ENCODE assay signal across 15 cellular contexts in genomic region chr1:23741609-23742008, GRCh38. TPM values are rescaled to one million over a fixed set of nuclear protein-coding genes. Genes with fewer than 3 reads are reported as not detected.
DNase-seq lines count a peak whose midpoint lies in the region; ATAC-seq and TF ChIP-seq lines count a peak whose summit lies in the region.
"Had no signal": no experiment of that assay in that cellular context is flagged by ENCODE, and none has a peak within 500 bp of the region (broad histone marks: within the 10 kb centered on the region; RNA-seq: fewer than 3 reads in every experiment).

No MANE protein-coding gene starts in this region.

- H3K27me3 Mint-ChIP-seq in activated T-cell treated with anti-CD3 and anti-CD28 coated beads, Interleukin-2, amount 50 U/mL, for 72 hours (ENCODE audit: low read depth) = no peaks in the 10 kb centered on the region
- no peaks in the 10 kb centered on the region for H3K27me3 Mint-ChIP-seq in activated T-cell treated with anti-CD3 and anti-CD28 coated beads, Interleukin-2, amount 50 U/mL, for 24 hours
- H3K27me3 Mint-ChIP-seq in WTC11 (ENCODE audit: low read depth) = no peaks in the 10 kb centered on the region; the same call in 1 of the 2 replicates

- no peak for ATAC-seq in activated T-cell treated with anti-CD3 and anti-CD28 coated beads, Interleukin-2, amount 50 U/mL, for 72 hours (replicated peaks in 1 of 2)
- ATAC-seq in WTC11 (no peak), HG03378 (IDR thresholded peaks at IDR 0.05; ENCODE audit: unreplicated experiment) (no peak)
- no peak for ATAC-seq in stimulated activated effector memory CD8-positive, alpha-beta T cell treated with anti-CD3 and anti-CD28 coated beads, Interleukin-12 subunit alpha, Interleukin-12 subunit beta, amount 100 ng/mL, for 72 hours
- ATAC-seq: PC-3, psoas muscle, upper lobe of right lung had no signal

- TF ChIP-seq CTCF in WTC11 (IDR thresholded peaks at IDR 0.05) = no peak

- H3K9me3 Mint-ChIP-seq in activated T-cell treated with anti-CD3 and anti-CD28 coated beads, Interleukin-2, amount 50 U/mL, for 72 hours = no peaks in the 10 kb centered on the region
- H3K9me3 Mint-ChIP-seq in activated T-cell treated with anti-CD3 and anti-CD28 coated beads, Interleukin-2, amount 50 U/mL, for 24 hours = no peaks in the 10 kb centered on the region
- no peaks in the 10 kb centered on the region for H3K9me3 Mint-ChIP-seq in WTC11
- no peaks in the 10 kb centered on the region for H3K9me3 Mint-ChIP-seq in stimulated activated effector memory CD8-positive, alpha-beta T cell treated with anti-CD3 and anti-CD28 coated beads, Interleukin-12 subunit alpha, Interleukin-12 subunit beta, amount 100 ng/mL, for 72 hours

- peaks cover 0 to 11% of the 10 kb centered on the region in 2 donors for H3K36me3 Mint-ChIP-seq in activated T-cell treated with anti-CD3 and anti-CD28 coated beads, Interleukin-2, amount 50 U/mL, for 72 hours (ENCODE audit: insufficient read depth in 2 of 2)
- H3K36me3 Mint-ChIP-seq in activated T-cell treated with anti-CD3 and anti-CD28 coated beads, Interleukin-2, amount 50 U/mL, for 24 hours (ENCODE audit: low read depth) = peaks cover 27% of the 10 kb centered on the region
- peaks cover 2% of the 10 kb centered on the region for H3K36me3 Mint-ChIP-seq in WTC11
- peaks cover 26% of the 10 kb centered on the region for H3K36me3 Mint-ChIP-seq in stimulated activated effector memory CD8-positive, alpha-beta T cell treated with anti-CD3 and anti-CD28 coated beads, Interleukin-12 subunit alpha, Interleukin-12 subunit beta, amount 100 ng/mL, for 72 hours

- CTCF ChIA-PET in WTC11 (lab: Charles Lee) = no interaction called here

- H3K27ac Mint-ChIP-seq in activated T-cell treated with anti-CD3 and anti-CD28 coated beads, Interleukin-2, amount 50 U/mL, for 72 hours = peak overlapping the region; percentile 96
- H3K27ac Mint-ChIP-seq in activated T-cell treated with anti-CD3 and anti-CD28 coated beads, Interleukin-2, amount 50 U/mL, for 24 hours = no peak overlapping the region
- H3K27ac Mint-ChIP-seq in WTC11 = peak overlapping the region; percentile 34; the same call in 1 of the 2 replicates
- H3K27ac Mint-ChIP-seq in stimulated activated effector memory CD8-positive, alpha-beta T cell treated with anti-CD3 and anti-CD28 coated beads, Interleukin-12 subunit alpha, Interleukin-12 subunit beta, amount 100 ng/mL, for 72 hours = no peak overlapping the region

- POLR2A ChIA-PET in WTC11 (lab: Charles Lee) = no interaction called here

- DNase-seq in activated T-cell treated with anti-CD3 and anti-CD28 coated beads, Interleukin-2, amount 50 U/mL, for 72 hours = no peak
- no peak for DNase-seq in activated T-cell treated with anti-CD3 and anti-CD28 coated beads, Interleukin-2, amount 50 U/mL, for 24 hours
- DNase-seq in WTC11 (ENCODE audit: low spot score) (no peak), fibroblast of gingiva (ENCODE audit: low read depth) (peak; percentile 57), DMS79 (lab: John Stamatoyannopoulos, UW) (no peak), NCI-H524 (lab: John Stamatoyannopoulos, UW) (no peak)
- no peak for DNase-seq in stimulated activated effector memory CD8-positive, alpha-beta T cell treated with anti-CD3 and anti-CD28 coated beads, Interleukin-12 subunit alpha, Interleukin-12 subunit beta, amount 100 ng/mL, for 72 hours (ENCODE audit: low spot score in 2 of 2)
- DNase-seq: caudate nucleus, KBM-7, left ventricle myocardium inferior, NCI-H524 treated with DMSO at 0.1 percent for 48 hours, PC-3, psoas muscle, upper lobe of right lung had no signal

- H3K4me1 Mint-ChIP-seq in activated T-cell treated with anti-CD3 and anti-CD28 coated beads, Interleukin-2, amount 50 U/mL, for 72 hours (ENCODE audit: low read depth) = peaks cover 42% of the 10 kb centered on the region
- peaks cover 34% of the 10 kb centered on the region for H3K4me1 Mint-ChIP-seq in activated T-cell treated with anti-CD3 and anti-CD28 coated beads, Interleukin-2, amount 50 U/mL, for 24 hours (ENCODE audit: low read depth)
- H3K4me1 Mint-ChIP-seq in WTC11 = peaks cover 29% of the 10 kb centered on the region
- H3K4me1 Mint-ChIP-seq in stimulated activated effector memory CD8-positive, alpha-beta T cell treated with anti-CD3 and anti-CD28 coated beads, Interleukin-12 subunit alpha, Interleukin-12 subunit beta, amount 100 ng/mL, for 72 hours = peaks cover 36% of the 10 kb centered on the region

- peak overlapping the region; percentile 54 to 96 for H3K4me3 Mint-ChIP-seq in activated T-cell treated with anti-CD3 and anti-CD28 coated beads, Interleukin-2, amount 50 U/mL, for 72 hours
- H3K4me3 Mint-ChIP-seq in activated T-cell treated with anti-CD3 and anti-CD28 coated beads, Interleukin-2, amount 50 U/mL, for 24 hours = no peak overlapping the region
- H3K4me3 Mint-ChIP-seq in WTC11 = peak overlapping the region; percentile 76
- peak overlapping the region; percentile 86 for H3K4me3 Mint-ChIP-seq in stimulated activated effector memory CD8-positive, alpha-beta T cell treated with anti-CD3 and anti-CD28 coated beads, Interleukin-12 subunit alpha, Interleukin-12 subunit beta, amount 100 ng/mL, for 72 hours

TF ChIP-seq in WTC11, 78 proteins besides CTCF, POLR2A, EP300 and RAD21 (continues in another document):
- no peak for TF ChIP-seq ZBTB21 (CRISPR knock-in tag; IDR thresholded peaks at IDR 0.05; ENCODE audit: borderline replicate concordance)
- no peak for TF ChIP-seq ZNF219 (CRISPR knock-in tag; IDR thresholded peaks at IDR 0.05; ENCODE audit: borderline replicate concordance)
- TF ChIP-seq ATF3 (CRISPR knock-in tag; conservative IDR thresholded peaks at IDR 0.05) = no peak
- TF ChIP-seq ZNF396 (CRISPR knock-in tag; IDR thresholded peaks at IDR 0.05; ENCODE audit: borderline replicate concordance) = no peak
- no peak for TF ChIP-seq ZNF425 (CRISPR knock-in tag; conservative IDR thresholded peaks at IDR 0.05)
- TF ChIP-seq ATF2 (CRISPR knock-in tag; IDR thresholded peaks at IDR 0.05; ENCODE audit: borderline replicate concordance, low read depth) = no peak
- no peak for TF ChIP-seq ERG (CRISPR knock-in tag; IDR thresholded peaks at IDR 0.05)

RNA-seq across cellular contexts. Expression of gene ELOA, which starts 1.7 kb away (rescaled TPM):
- 10 to 100 TPM; 32.4 to 34.1 TPM for total RNA-seq in activated T-cell treated with anti-CD3 and anti-CD28 coated beads, Interleukin-2, amount 50 U/mL, for 72 hours
- 35.9 to 45.1 TPM (median 36.6 TPM) in 3 replicates for total RNA-seq in WTC11 (2021)

RNA-seq across cellular contexts. Expression of gene PITHD1, which starts 36.6 kb away (rescaled TPM):
- total RNA-seq in activated T-cell treated with anti-CD3 and anti-CD28 coated beads, Interleukin-2, amount 50 U/mL, for 72 hours = 100 to 1,000 TPM in 1 of 2 donors, 10 to 100 TPM in 1; 83.2 to 107 TPM
- 59.9 to 66.2 TPM (median 62.2 TPM) in 3 replicates for total RNA-seq in WTC11 (2021)

RNA-seq across cellular contexts. Expression of gene LYPLA2, which starts 49.3 kb away (rescaled TPM):
- total RNA-seq in activated T-cell treated with anti-CD3 and anti-CD28 coated beads, Interleukin-2, amount 50 U/mL, for 72 hours = 10 to 100 TPM; 63.4 to 71.5 TPM
- total RNA-seq in WTC11 (2021) = 131 to 164 TPM (median 134 TPM) in 3 replicates

RNA-seq across cellular contexts. Expression of gene RPL11, which starts 50.0 kb away (rescaled TPM):
- 1,000 to 10,000 TPM; 1,532 to 1,644 TPM for total RNA-seq in activated T-cell treated with anti-CD3 and anti-CD28 coated beads, Interleukin-2, amount 50 U/mL, for 72 hours
- 1,406 to 1,500 TPM (median 1,442 TPM) in 3 replicates for total RNA-seq in WTC11 (2021)

RNA-seq across cellular contexts. Expression of gene GALE, which starts 58.9 kb away (rescaled TPM):
- total RNA-seq in activated T-cell treated with anti-CD3 and anti-CD28 coated beads, Interleukin-2, amount 50 U/mL, for 72 hours = 10 to 100 TPM; 26.8 to 30.7 TPM
- 30.3 to 36.6 TPM (median 35.8 TPM) in 3 replicates for total RNA-seq in WTC11 (2021)

Comparison
In these comparisons a context has a peak if more than half of its experiments do, and no peak if none do; other contexts are left out.
1. H3K27ac Mint-ChIP-seq: peak in activated T-cell treated with anti-CD3 and anti-CD28 coated beads, Interleukin-2, amount 50 U/mL, for 72 hours (single experiment) and WTC11 (single experiment); none in activated T-cell treated with anti-CD3 and anti-CD28 coated beads, Interleukin-2, amount 50 U/mL, for 24 hours (single experiment) and stimulated activated effector memory CD8-positive, alpha-beta T cell treated with anti-CD3 and anti-CD28 coated beads, Interleukin-12 subunit alpha, Interleukin-12 subunit beta, amount 100 ng/mL, for 72 hours (single experiment).